ENCODE assay signal across 29 cellular contexts in the genomic region with DNA sequence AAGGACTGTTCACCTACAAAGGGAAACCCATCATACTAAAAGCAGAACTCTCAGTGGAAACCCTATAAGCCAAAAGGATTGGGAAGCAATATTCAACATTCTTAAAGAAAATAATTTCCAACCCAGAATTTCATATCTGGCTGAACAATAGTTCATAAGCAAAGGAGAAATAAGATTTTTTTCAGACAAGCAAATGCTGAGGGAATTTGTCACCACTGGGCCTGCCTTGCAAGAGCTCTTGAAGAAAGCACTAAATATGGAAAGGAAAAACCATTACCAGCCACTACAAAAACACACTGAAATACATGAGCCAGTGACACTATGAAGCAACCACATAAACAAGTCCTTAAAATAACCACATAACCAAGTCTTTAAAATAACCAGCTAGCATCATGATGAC.
"Had no signal": no experiment of that assay in that cellular context is flagged by ENCODE, and none has a peak within 500 bp of the region (broad histone marks: within the 10 kb centered on the region; RNA-seq: fewer than 3 reads in every experiment).

No MANE protein-coding gene starts in this region.

- H3K27ac ChIP-seq: neural progenitor cell, ovary, parathyroid adenoma, psoas muscle, right lobe of liver, sigmoid colon, skin epidermis, spleen, stomach, thoracic aorta, thyroid gland, tibial nerve, upper lobe of left lung, uterus had no signal

- H3K4me1 ChIP-seq: neural progenitor cell, parathyroid adenoma, psoas muscle, right lobe of liver, sigmoid colon, spleen, stomach, thyroid gland, tibial nerve, upper lobe of left lung, uterus had no signal

- H2AFZ ChIP-seq: neural progenitor cell, parathyroid adenoma had no signal

- H3K9me3 ChIP-seq: ovary, thyroid gland, uterus had no signal

- DNase-seq: naive thymus-derived CD4-positive, alpha-beta T cell; natural killer cell; occipital lobe; ovary; posterior cingulate gyrus; psoas muscle; right cardiac atrium; right lobe of liver; sigmoid colon; spleen; stimulated activated CD4-positive, alpha-beta T cell treated with anti-CD3 and anti-CD28 coated beads, Interleukin-12 subunit alpha, Interleukin-12 subunit beta, amount 100 ng/mL, for 4 hours; stimulated activated CD4-positive, alpha-beta T cell treated with anti-CD3 and anti-CD28 coated beads, Interleukin-1b, Interleukin-23, amount 100 ng/mL, for 48 hours; stimulated activated CD4-positive, alpha-beta T cell treated with anti-CD3 and anti-CD28 coated beads, Interleukin-4, amount 100 ng/mL, for 1 hour; stimulated activated CD4-positive, alpha-beta T cell treated with anti-CD3 and anti-CD28 coated beads, Interleukin-4, amount 100 ng/mL, for 4 hours; stimulated activated CD8-positive, alpha-beta memory T cell treated with anti-CD3 and anti-CD28 coated beads, Interleukin-4, amount 100 ng/mL, for 48 hours; stimulated activated naive CD4-positive, alpha-beta T cell; stimulated activated naive CD8-positive, alpha-beta T cell treated with anti-CD3 and anti-CD28 coated beads, Interleukin-15, Interleukin-2, amounts not matched to agents 100 U/mL and 50 U/mL, for 24 hours; stomach; thyroid gland; trophoblast cell; upper lobe of left lung; uterus had no signal

- H3K4me3 ChIP-seq: neural progenitor cell, ovary, psoas muscle, right lobe of liver, sigmoid colon, skin epidermis, smooth muscle cell, spleen, stomach, thoracic aorta, thyroid gland, tibial nerve, upper lobe of left lung, uterus had no signal

- H3K9ac ChIP-seq: neural progenitor cell, parathyroid adenoma had no signal

- H3K4me2 ChIP-seq: neural progenitor cell, smooth muscle cell had no signal

- H3K36me3 ChIP-seq: neural progenitor cell, ovary, right lobe of liver, sigmoid colon, spleen, stomach, thoracic aorta, thyroid gland, tibial nerve, upper lobe of left lung, uterus had no signal

- H3K79me2 ChIP-seq: parathyroid adenoma had no signal

- H3K27me3 ChIP-seq: neural progenitor cell, ovary, right lobe of liver, sigmoid colon, stomach, thyroid gland, tibial nerve, upper lobe of left lung, uterus had no signal

- ATAC-seq: naive thymus-derived CD4-positive, alpha-beta T cell; natural killer cell; psoas muscle; right cardiac atrium; right lobe of liver; stimulated activated memory B cell treated with anti-CD40 and anti-IgM and Interleukin-4, amounts not matched to agents 10 μg/mL and 1 μg/mL and 100 μg/mL, for 72 hours; stimulated activated naive CD8-positive, alpha-beta T cell treated with anti-CD3 and anti-CD28 coated beads, Interleukin-15, Interleukin-2, amounts not matched to agents 100 U/mL and 50 U/mL, for 24 hours had no signal
